Comparison of ENCODE assay signal across 1 cellular context in the genomic region with DNA sequence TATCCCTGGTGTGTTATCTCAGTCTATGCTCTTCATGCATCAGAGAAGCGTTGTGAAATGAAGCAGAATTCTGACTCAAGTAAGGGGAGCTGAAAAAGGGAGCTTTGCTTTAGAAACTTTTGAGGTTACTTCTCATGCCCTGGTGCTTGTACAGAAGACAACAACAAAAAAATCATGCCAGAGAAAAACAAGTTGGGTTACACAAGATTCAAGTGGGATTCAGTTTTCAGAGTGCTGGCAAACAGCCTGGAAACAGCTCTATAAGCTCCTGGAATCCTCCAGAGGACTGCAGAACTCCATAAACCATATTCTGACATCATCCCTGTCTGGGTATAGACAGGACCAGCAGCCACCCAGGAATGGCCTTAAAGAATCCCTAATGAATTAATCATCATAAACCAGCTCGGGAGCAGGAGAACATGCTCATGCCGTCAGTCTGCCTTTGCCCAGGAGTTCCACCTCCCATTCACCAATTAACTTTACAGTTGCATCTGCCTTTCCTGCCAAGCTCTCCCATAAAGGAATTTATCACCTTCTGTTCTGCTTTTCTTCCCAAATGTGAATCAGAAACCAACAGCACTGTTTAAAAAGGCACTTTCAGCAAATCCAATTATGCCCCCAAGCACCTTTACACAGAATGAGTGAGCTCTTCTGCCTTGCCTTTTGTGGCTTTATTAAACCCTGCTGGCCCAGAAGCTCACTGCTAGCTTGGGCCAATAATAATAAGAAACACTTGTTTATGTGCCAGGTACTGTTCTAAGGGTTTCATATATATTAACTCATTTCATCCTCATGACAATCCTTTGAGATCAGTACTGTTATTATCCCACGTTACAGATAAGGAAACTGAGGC.
TF ChIP-seq lines count a peak whose summit lies in the region.

No MANE protein-coding gene starts in this region.

TF ChIP-seq in GM12878, 131 proteins besides CTCF, POLR2A, EP300 and RAD21 (continued from another document):
- TF ChIP-seq, protein P1, sequence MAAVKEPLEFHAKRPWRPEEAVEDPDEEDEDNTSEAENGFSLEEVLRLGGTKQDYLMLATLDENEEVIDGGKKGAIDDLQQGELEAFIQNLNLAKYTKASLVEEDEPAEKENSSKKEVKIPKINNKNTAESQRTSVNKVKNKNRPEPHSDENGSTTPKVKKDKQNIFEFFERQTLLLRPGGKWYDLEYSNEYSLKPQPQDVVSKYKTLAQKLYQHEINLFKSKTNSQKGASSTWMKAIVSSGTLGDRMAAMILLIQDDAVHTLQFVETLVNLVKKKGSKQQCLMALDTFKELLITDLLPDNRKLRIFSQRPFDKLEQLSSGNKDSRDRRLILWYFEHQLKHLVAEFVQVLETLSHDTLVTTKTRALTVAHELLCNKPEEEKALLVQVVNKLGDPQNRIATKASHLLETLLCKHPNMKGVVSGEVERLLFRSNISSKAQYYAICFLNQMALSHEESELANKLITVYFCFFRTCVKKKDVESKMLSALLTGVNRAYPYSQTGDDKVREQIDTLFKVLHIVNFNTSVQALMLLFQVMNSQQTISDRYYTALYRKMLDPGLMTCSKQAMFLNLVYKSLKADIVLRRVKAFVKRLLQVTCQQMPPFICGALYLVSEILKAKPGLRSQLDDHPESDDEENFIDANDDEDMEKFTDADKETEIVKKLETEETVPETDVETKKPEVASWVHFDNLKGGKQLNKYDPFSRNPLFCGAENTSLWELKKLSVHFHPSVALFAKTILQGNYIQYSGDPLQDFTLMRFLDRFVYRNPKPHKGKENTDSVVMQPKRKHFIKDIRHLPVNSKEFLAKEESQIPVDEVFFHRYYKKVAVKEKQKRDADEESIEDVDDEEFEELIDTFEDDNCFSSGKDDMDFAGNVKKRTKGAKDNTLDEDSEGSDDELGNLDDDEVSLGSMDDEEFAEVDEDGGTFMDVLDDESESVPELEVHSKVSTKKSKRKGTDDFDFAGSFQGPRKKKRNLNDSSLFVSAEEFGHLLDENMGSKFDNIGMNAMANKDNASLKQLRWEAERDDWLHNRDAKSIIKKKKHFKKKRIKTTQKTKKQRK (IDR thresholded peaks at IDR 0.05; ENCODE audit: low read depth, low read length) = no peak
- TF ChIP-seq WRNIP1 (IDR thresholded peaks at IDR 0.05; ENCODE audit: borderline replicate concordance, low read depth, low read length) = no peak
- TF ChIP-seq BACH1 (IDR thresholded peaks at IDR 0.05; ENCODE audit: borderline replicate concordance) = no peak
